ENCODE assay signal across 8 cellular contexts in the genomic region with DNA sequence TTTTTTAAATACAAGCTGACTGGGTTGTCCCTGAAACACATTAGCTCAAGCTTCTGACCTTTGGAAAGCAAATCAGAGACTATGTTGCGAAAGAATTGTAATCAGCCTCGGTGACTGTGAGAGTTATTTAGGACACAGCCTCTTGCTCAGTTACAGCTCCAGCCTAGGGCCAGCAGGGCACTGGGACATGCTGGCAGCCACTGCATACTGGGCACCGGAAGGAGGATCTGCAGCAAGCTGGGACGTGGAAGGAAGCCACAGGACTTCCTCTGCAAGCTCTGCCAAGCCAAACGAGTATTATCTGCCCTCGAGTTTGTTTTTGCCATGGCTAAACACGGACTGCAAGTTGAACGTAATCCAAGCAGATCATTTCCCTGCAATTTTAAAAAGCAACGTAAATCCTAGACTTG. TPM values are rescaled to one million over a fixed set of nuclear protein-coding genes. Genes with fewer than 3 reads are reported as not detected.
DNase-seq lines count a peak whose midpoint lies in the region; TF ChIP-seq lines count a peak whose summit lies in the region.

No MANE protein-coding gene starts in this region.

- peak overlapping the region; percentile 13 for H3K27ac ChIP-seq in fibroblast of lung (ENCODE audit: insufficient read depth, low read length)
- H3K27ac ChIP-seq in neutrophil: peak overlapping the region; percentile 98

- peak overlapping the region; percentile 23; the same call in 1 of the 2 replicates for H3K4me3 ChIP-seq in LNCaP clone FGC (ENCODE audit: low read depth, low read length)
- H3K4me3 ChIP-seq in fibroblast of lung (replicated peaks in 1 of 4; ENCODE audit: control extremely low read depth in 1 of 4, insufficient read depth in 1 of 4, low read depth in 3 of 4, low read length in 4 of 4): peak overlapping the region in 3 of 4 experiments; percentile 20 to 46 (median 22)
- H3K4me3 ChIP-seq in neutrophil (ENCODE audit: low read depth in 1 of 2, low read length in 1 of 2): peak overlapping the region; percentile 20 to 26

- H3K9ac ChIP-seq in fibroblast of lung (ENCODE audit: insufficient read depth, low read length): no peak overlapping the region

- DNase-seq in Caki2 (ENCODE audit: low read depth) (peak; percentile 73), LNCaP clone FGC (ENCODE audit: low read depth) (peak; percentile 99), fibroblast of lung (ENCODE audit: low read depth in 2 of 2) (peak; percentile 62 to 82), NCI-H345 treated with DMSO at 0.1 percent for 48 hours (lab: John Stamatoyannopoulos, UW; ENCODE audit: unreplicated experiment) (no peak), SK-N-DZ (ENCODE audit: low spot score) (no peak), activated gamma-delta T cell treated with Interleukin-2 at 50 U/mL for 16 hours (no peak)
- peak; percentile 24 to 42 for DNase-seq in activated CD4-positive, alpha-beta T cell treated with anti-CD3 and anti-CD28 coated beads, Interleukin-2, amount 50 U/mL, for 48 hours

- no peaks in the 10 kb centered on the region for H3K79me2 ChIP-seq in fibroblast of lung (ENCODE audit: control insufficient read depth, insufficient read depth, low read length)

- peak overlapping the region; percentile 72 for H2AFZ ChIP-seq in fibroblast of lung (ENCODE audit: low read length)

- no peak for TF ChIP-seq CTCF in LNCaP clone FGC (IDR thresholded peaks at IDR 0.05; ENCODE audit: control insufficient read depth, extremely low read depth, insufficient read depth)
- no peak for TF ChIP-seq CTCF in fibroblast of lung (conservative IDR thresholded peaks at IDR 0.05 in 1 of 2, IDR thresholded peaks at IDR 0.05 in 1 of 2; ENCODE audit: low read depth in 1 of 2, low read length in 2 of 2)
- no peak for TF ChIP-seq CTCF in neutrophil (IDR thresholded peaks at IDR 0.05)

- H3K9me3 ChIP-seq in fibroblast of lung (ENCODE audit: control insufficient read depth, insufficient read depth, low read depth, low read length): no peaks in the 10 kb centered on the region
- H3K9me3 ChIP-seq in neutrophil: no peaks in the 10 kb centered on the region

- H3K27me3 ChIP-seq in fibroblast of lung (ENCODE audit: control insufficient read depth, insufficient read depth, low read length): no peaks in the 10 kb centered on the region
- no peaks in the 10 kb centered on the region for H3K27me3 ChIP-seq in neutrophil

- in situ Hi-C loops in Caki2 (cut with HindIII; ENCODE audit: low pct_unique_long_range_greater_than_20kb, low sequenced_read_pairs): no loop called here

- H3K4me2 ChIP-seq in fibroblast of lung (ENCODE audit: extremely low read depth, insufficient read depth, low read length): peak overlapping the region; percentile 53

- H4K20me1 ChIP-seq in fibroblast of lung (ENCODE audit: control insufficient read depth, extremely low read depth, insufficient read depth, low read length): no peaks in the 10 kb centered on the region

- peaks cover 18% of the 10 kb centered on the region for H3K4me1 ChIP-seq in fibroblast of lung (ENCODE audit: control insufficient read depth, extremely low read depth, insufficient read depth, low read length)
- H3K4me1 ChIP-seq in neutrophil (ENCODE audit: control insufficient read depth in 1 of 2, insufficient read depth in 1 of 2, low read depth in 1 of 2, low read length in 1 of 2): peaks cover 56 to 59% of the 10 kb centered on the region in 2 experiments

- H3K36me3 ChIP-seq in fibroblast of lung (ENCODE audit: control insufficient read depth, insufficient read depth, low read length) (no peaks in the 10 kb centered on the region), neutrophil (no peaks in the 10 kb centered on the region)

RNA-seq across cellular contexts. Expression of gene COPG1, which starts 24.4 kb away (rescaled TPM):
- total RNA-seq in Caki2 (2014; rRNA removed; shearing (Covaris generic); ENCODE audit: low replicate concordance): 74.1 and 114 TPM in 2 replicates
- 240 and 306 TPM in 2 replicates for total RNA-seq in fibroblast of lung
- 237 and 257 TPM in 2 replicates for polyA plus RNA-seq in fibroblast of lung
- polyA plus RNA-seq in fibroblast of lung (2012): 257 and 260 TPM in 2 replicates
- polyA minus RNA-seq in fibroblast of lung (ENCODE audit: low replicate concordance): 454 and 582 TPM in 2 replicates
- polyA plus RNA-seq in SK-N-DZ (2014; cell fraction: cytosol; rRNA removed): 82.5 and 83.5 TPM in 2 replicates
- polyA plus RNA-seq in SK-N-DZ (2014; cell fraction: nucleus; rRNA removed): 72.4 and 88.3 TPM in 2 replicates

RNA-seq across cellular contexts. Expression of gene CNBP, which starts 41.3 kb away (rescaled TPM):
- total RNA-seq in Caki2 (2014; rRNA removed; shearing (Covaris generic); ENCODE audit: low replicate concordance): 283 and 312 TPM in 2 replicates
- 262 and 317 TPM in 2 replicates for total RNA-seq in fibroblast of lung
- 369 and 412 TPM in 2 replicates for polyA plus RNA-seq in fibroblast of lung
- 252 and 291 TPM in 2 replicates for polyA plus RNA-seq in fibroblast of lung (2012)
- 116 TPM in 2 replicates for polyA minus RNA-seq in fibroblast of lung (ENCODE audit: low replicate concordance)
- 560 and 563 TPM in 2 replicates for polyA plus RNA-seq in SK-N-DZ (2014; cell fraction: cytosol; rRNA removed)
- 310 and 358 TPM in 2 replicates for polyA plus RNA-seq in SK-N-DZ (2014; cell fraction: nucleus; rRNA removed)

RNA-seq across cellular contexts. Expression of gene HMCES, which starts 53.7 kb away (rescaled TPM):
- 44.9 and 48.1 TPM in 2 replicates for total RNA-seq in Caki2 (2014; rRNA removed; shearing (Covaris generic); ENCODE audit: low replicate concordance)
- total RNA-seq in fibroblast of lung: 11.8 and 12.2 TPM in 2 replicates
- polyA plus RNA-seq in fibroblast of lung: 22.6 and 22.8 TPM in 2 replicates
- 30.0 and 34.9 TPM in 2 replicates for polyA plus RNA-seq in fibroblast of lung (2012)
- 16.7 and 20.0 TPM in 2 replicates for polyA minus RNA-seq in fibroblast of lung (ENCODE audit: low replicate concordance)
- polyA plus RNA-seq in SK-N-DZ (2014; cell fraction: cytosol; rRNA removed): 17.6 and 26.8 TPM in 2 replicates
- polyA plus RNA-seq in SK-N-DZ (2014; cell fraction: nucleus; rRNA removed): 15.1 and 20.6 TPM in 2 replicates

Comparison
In these comparisons a context has a peak if more than half of its experiments do, and no peak if none do; other contexts are left out.
1. DNase-seq: peak in Caki2 (single experiment), LNCaP clone FGC (single experiment), activated CD4-positive, alpha-beta T cell treated with anti-CD3 and anti-CD28 coated beads, Interleukin-2, amount 50 U/mL, for 48 hours (2 of 2) and fibroblast of lung (2 of 2); none in NCI-H345 treated with DMSO at 0.1 percent for 48 hours (single experiment), SK-N-DZ (single experiment) and activated gamma-delta T cell treated with Interleukin-2 at 50 U/mL for 16 hours (single experiment).
2. Peak in every context shown above with its lines, with median percentiles within 50 percentile points of each other: H3K4me3 ChIP-seq.